ENCODE assay signal across 19 cellular contexts in the genomic region with DNA sequence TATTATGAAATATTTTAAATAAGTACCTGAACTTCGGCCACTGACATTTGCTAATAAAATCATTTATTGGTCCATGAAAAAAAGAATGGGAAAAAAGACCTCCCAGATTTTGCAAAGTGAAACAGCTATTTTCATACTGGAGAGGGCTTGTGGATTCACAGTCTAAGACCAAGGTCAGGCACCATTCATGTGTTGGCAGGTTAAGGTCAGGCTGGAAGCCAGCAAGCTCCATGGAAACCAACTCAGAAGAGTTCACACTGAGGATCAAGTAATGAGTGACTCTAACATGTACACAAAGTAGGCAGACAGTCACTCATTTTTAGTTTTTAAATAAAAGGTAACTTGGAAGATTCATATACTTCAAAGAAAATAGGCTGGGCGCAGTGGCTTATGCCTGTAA. TPM values are rescaled to one million over a fixed set of nuclear protein-coding genes. Genes with fewer than 3 reads are reported as not detected.
DNase-seq lines count a peak whose midpoint lies in the region; ATAC-seq, FAIRE-seq and TF ChIP-seq lines count a peak whose summit lies in the region.
"Had no signal": no experiment of that assay in that cellular context is flagged by ENCODE, and none has a peak within 500 bp of the region (broad histone marks: within the 10 kb centered on the region; RNA-seq: fewer than 3 reads in every experiment).

No MANE protein-coding gene starts in this region.

- H3K9me3 ChIP-seq in A549 = no peaks in the 10 kb centered on the region
- H3K9me3 ChIP-seq in CD8-positive, alpha-beta memory T cell (ENCODE audit: low read length) = no peaks in the 10 kb centered on the region
- H3K9me3 ChIP-seq: mucosa of descending colon had no signal

- H3K36me3 Mint-ChIP-seq in CD8-positive, alpha-beta memory T cell = peaks cover 15 to 75% (median 18%) of the 10 kb centered on the region in 3 donors

- peak overlapping the region; percentile 24; the same call in 1 of the 3 replicates for H3K4me2 ChIP-seq in A549

- peak overlapping the region in 5 of 8 donors; percentile 9 to 89 (median 46) for H3K27ac Mint-ChIP-seq in CD8-positive, alpha-beta memory T cell
- H3K27ac Mint-ChIP-seq: activated naive CD8-positive, alpha-beta T cell treated with anti-CD3 and anti-CD28 coated beads, Interleukin-2, amount 10 ng/mL, durations not matched to agents 7 days and 5 days; T-helper 2 cell treated with Interferon-gamma antibody and Interleukin-4, amounts not matched to agents 5 μg/mL and 100 μg/mL, for 36 hours had no signal

- no peak for TF ChIP-seq RAD21 in A549 (conservative IDR thresholded peaks at IDR 0.05 in 1 of 2, IDR thresholded peaks at IDR 0.05 in 1 of 2)

- H3K9me3 Mint-ChIP-seq in CD8-positive, alpha-beta memory T cell = no peaks in the 10 kb centered on the region
- H3K9me3 Mint-ChIP-seq: activated naive CD8-positive, alpha-beta T cell treated with anti-CD3 and anti-CD28 coated beads, Interleukin-2, amount 10 ng/mL, durations not matched to agents 7 days and 5 days; stimulated activated effector memory CD8-positive, alpha-beta T cell treated with anti-CD3 and anti-CD28 coated beads, Interleukin-12 subunit alpha, Interleukin-12 subunit beta, amount 100 ng/mL, for 72 hours; T-helper 2 cell treated with Interferon-gamma antibody and Interleukin-4, amounts not matched to agents 5 μg/mL and 100 μg/mL, for 36 hours had no signal

- POLR2A ChIA-PET in A549 (lab: Yijun Ruan, JAX) = no interaction called here
- POLR2A ChIA-PET in CD8-positive, alpha-beta memory T cell (lab: Charles Lee) = no interaction called here

- no peak for TF ChIP-seq EP300 in A549 (IDR thresholded peaks at IDR 0.05)

- FAIRE-seq in A549 (lab: Jason Lieb, UNC) = no peak
- FAIRE-seq: H1 had no signal

- peaks cover 0 to 1% of the 10 kb centered on the region in 2 donors for H3K27me3 Mint-ChIP-seq in CD8-positive, alpha-beta memory T cell
- H3K27me3 Mint-ChIP-seq: activated naive CD8-positive, alpha-beta T cell treated with anti-CD3 and anti-CD28 coated beads, Interleukin-2, amount 10 ng/mL, durations not matched to agents 7 days and 5 days had no signal

- CTCF ChIA-PET in A549 (lab: Yijun Ruan, JAX) = interaction anchor here (1.0 to 1.1 kb wide), 2 partner anchors 22 to 67 kb away, joined by 3 read pairs; no protein-coding TSS in a partner anchor
- CTCF ChIA-PET in CD8-positive, alpha-beta memory T cell (lab: Charles Lee) = no interaction called here

- TF ChIP-seq POLR2A in A549 (IDR thresholded peaks at IDR 0.05; ENCODE audit: low read length) = no peak

- no peak overlapping the region for H3K27ac ChIP-seq in A549
- no peak overlapping the region for H3K27ac ChIP-seq in CD8-positive, alpha-beta memory T cell (ENCODE audit: low read depth, low read length)
- H3K27ac ChIP-seq: coronary artery had no signal

- peak overlapping the region in 2 of 7 donors; percentile 31 to 44 for H3K4me3 Mint-ChIP-seq in CD8-positive, alpha-beta memory T cell
- H3K4me3 Mint-ChIP-seq: stimulated activated effector memory CD8-positive, alpha-beta T cell treated with anti-CD3 and anti-CD28 coated beads, Interleukin-12 subunit alpha, Interleukin-12 subunit beta, amount 100 ng/mL, for 72 hours had no signal

- H3K36me3 ChIP-seq in CD8-positive, alpha-beta memory T cell (ENCODE audit: insufficient read depth, low read length) = peaks cover 38% of the 10 kb centered on the region

- DNase-seq in A549 (ENCODE audit: low read depth in 1 of 2, low spot score in 1 of 2) = no peak
- DNase-seq in CD8-positive, alpha-beta memory T cell = no peak
- DNase-seq in amniotic epithelial cell (ENCODE audit: low read depth) = peak; percentile 20
- DNase-seq in medulla oblongata (ENCODE audit: extremely low spot score) = peak; percentile 60
- no peak for DNase-seq in NCI-H345 (lab: John Stamatoyannopoulos, UW)
- no peak for DNase-seq in NCI-H526 (lab: John Stamatoyannopoulos, UW)
- no peak for DNase-seq in EL
- DNase-seq: activated naive CD8-positive, alpha-beta T cell treated with anti-CD3 and anti-CD28 coated beads, Interleukin-2, amount 10 ng/mL, durations not matched to agents 7 days and 5 days; GF-D8; mucosa of descending colon; NCI-H1092; NCI-H510A treated with DMSO at 0.1 percent for 48 hours; retina; stimulated activated CD4-positive, alpha-beta T cell treated with anti-CD3 and anti-CD28 coated beads, Interleukin-4, amount 100 ng/mL, for 1 hour had no signal

- ATAC-seq in A549 = no peak
- ATAC-seq in HG03095 (IDR thresholded peaks at IDR 0.05; ENCODE audit: unreplicated experiment) = no peak
- ATAC-seq: mucosa of descending colon; stimulated activated effector memory CD8-positive, alpha-beta T cell treated with anti-CD3 and anti-CD28 coated beads, Interleukin-12 subunit alpha, Interleukin-12 subunit beta, amount 100 ng/mL, for 72 hours had no signal

- H3K4me3 ChIP-seq in A549 = no peak overlapping the region
- H3K4me3 ChIP-seq in CD8-positive, alpha-beta memory T cell (ENCODE audit: low read length) = no peak overlapping the region
- H3K4me3 ChIP-seq: coronary artery, mucosa of descending colon had no signal

- TF ChIP-seq CTCF in A549 (IDR thresholded peaks at IDR 0.05) = no peak

- WGBS in A549 (ENCODE audit: missing lambda C conversion rate) = 87% methylated on average over 2 of the region's 2 CpGs

- H3K4me1 Mint-ChIP-seq in CD8-positive, alpha-beta memory T cell = peaks cover 66 to 74% (median 69%) of the 10 kb centered on the region in 3 donors

- H3K27me3 ChIP-seq in CD8-positive, alpha-beta memory T cell (ENCODE audit: insufficient read depth, low read length, poor library complexity, severe bottlenecking) = no peaks in the 10 kb centered on the region

- H3K4me1 ChIP-seq in A549 = peaks cover 27% of the 10 kb centered on the region
- peaks cover 41% of the 10 kb centered on the region for H3K4me1 ChIP-seq in CD8-positive, alpha-beta memory T cell (ENCODE audit: insufficient read depth, low read length)

TF ChIP-seq in A549, 52 proteins besides CTCF, POLR2A, EP300 and RAD21:
- TF ChIP-seq, protein P1, sequence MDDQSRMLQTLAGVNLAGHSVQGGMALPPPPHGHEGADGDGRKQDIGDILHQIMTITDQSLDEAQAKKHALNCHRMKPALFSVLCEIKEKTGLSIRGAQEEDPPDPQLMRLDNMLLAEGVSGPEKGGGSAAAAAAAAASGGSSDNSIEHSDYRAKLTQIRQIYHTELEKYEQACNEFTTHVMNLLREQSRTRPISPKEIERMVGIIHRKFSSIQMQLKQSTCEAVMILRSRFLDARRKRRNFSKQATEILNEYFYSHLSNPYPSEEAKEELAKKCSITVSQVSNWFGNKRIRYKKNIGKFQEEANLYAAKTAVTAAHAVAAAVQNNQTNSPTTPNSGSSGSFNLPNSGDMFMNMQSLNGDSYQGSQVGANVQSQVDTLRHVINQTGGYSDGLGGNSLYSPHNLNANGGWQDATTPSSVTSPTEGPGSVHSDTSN (IDR thresholded peaks at IDR 0.05) = no peak
- TF ChIP-seq, protein P2, sequence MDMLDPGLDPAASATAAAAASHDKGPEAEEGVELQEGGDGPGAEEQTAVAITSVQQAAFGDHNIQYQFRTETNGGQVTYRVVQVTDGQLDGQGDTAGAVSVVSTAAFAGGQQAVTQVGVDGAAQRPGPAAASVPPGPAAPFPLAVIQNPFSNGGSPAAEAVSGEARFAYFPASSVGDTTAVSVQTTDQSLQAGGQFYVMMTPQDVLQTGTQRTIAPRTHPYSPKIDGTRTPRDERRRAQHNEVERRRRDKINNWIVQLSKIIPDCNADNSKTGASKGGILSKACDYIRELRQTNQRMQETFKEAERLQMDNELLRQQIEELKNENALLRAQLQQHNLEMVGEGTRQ (IDR thresholded peaks at IDR 0.05) = no peak
TF ChIP-seq in A549: peak in this region for 0.

RNA-seq across cellular contexts. Expression of gene DNAJA2, which starts 3.4 kb away (rescaled TPM):
- polyA plus RNA-seq in A549 (2011; rRNA removed) = 28.8 and 33.7 TPM in 2 replicates
- polyA plus RNA-seq in A549 (2012; cell fraction: cytosol; rRNA removed) = 8.5 and 9.8 TPM in 2 replicates
- polyA plus RNA-seq in A549 (2012; cell fraction: nucleus; rRNA removed) = 4.3 and 8.2 TPM in 2 replicates
- 81.4 to 82.3 TPM (median 81.6 TPM) in 3 replicates for polyA plus RNA-seq in A549 (2017; fragmentation: RNase III; extraction: RNeasy Plus Mini Kit Qiagen cat#74134 plus additional on column Dnase treatment)
- polyA minus RNA-seq in A549 (2011; rRNA and poly(A)+ RNA removed) = 25.9 and 27.6 TPM in 2 replicates
- 10 to 100 TPM; 89.8 to 90.3 TPM for total RNA-seq in CD8-positive, alpha-beta memory T cell
- polyA plus RNA-seq in CD8-positive, alpha-beta memory T cell = 90.6 TPM

Comparison
In these comparisons a context has a peak if more than half of its experiments do, and no peak if none do; other contexts are left out.
1. DNase-seq: peak in amniotic epithelial cell (single experiment) and medulla oblongata (single experiment); none in A549 (0 of 2), CD8-positive, alpha-beta memory T cell (0 of 5), NCI-H345 (single experiment), NCI-H526 (0 of 2) and EL (single experiment).